In the genomic region with DNA sequence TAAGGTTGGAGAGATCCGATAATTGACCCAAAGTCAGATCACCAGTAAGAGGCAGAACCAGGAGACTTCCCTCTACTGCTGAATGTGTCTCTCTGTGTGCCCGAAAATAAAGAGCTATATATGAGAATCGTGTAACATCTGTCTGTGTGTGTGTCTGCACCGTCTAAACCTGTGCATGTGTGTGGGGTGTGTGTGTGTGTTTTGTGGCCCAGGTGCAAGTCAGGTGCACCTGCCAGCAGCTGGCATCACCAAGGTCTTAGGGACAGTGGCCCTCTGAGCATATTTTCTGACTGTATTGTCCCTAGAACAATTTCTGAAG, we compare ENCODE assay signal across 10 cellular contexts. TPM values are rescaled to one million over a fixed set of nuclear protein-coding genes. Genes with fewer than 3 reads are reported as not detected.
DNase-seq lines count a peak whose midpoint lies in the region; ATAC-seq and TF ChIP-seq lines count a peak whose summit lies in the region.
"Had no signal": no experiment of that assay in that cellular context is flagged by ENCODE, and none has a peak within 500 bp of the region (broad histone marks: within the 10 kb centered on the region; RNA-seq: fewer than 3 reads in every experiment).

No MANE protein-coding gene starts in this region.

- H3K9me3 ChIP-seq in OCI-LY1 (ENCODE audit: low read length) (no peaks in the 10 kb centered on the region), sigmoid colon (no peaks in the 10 kb centered on the region)

- H3K36me3 ChIP-seq in H7 (replicated peaks; ENCODE audit: control insufficient read depth, insufficient read depth, low read length) (no peaks in the 10 kb centered on the region), OCI-LY1 (ENCODE audit: insufficient read depth, low read length) (no peaks in the 10 kb centered on the region), sigmoid colon (no peaks in the 10 kb centered on the region)

- ATAC-seq in GM21529 (IDR thresholded peaks at IDR 0.05; ENCODE audit: unreplicated experiment): no peak

- H3K27ac Mint-ChIP-seq in endothelial cell (ENCODE audit: unreplicated experiment): no peak overlapping the region

- no peak overlapping the region for H3K27ac ChIP-seq in OCI-LY1 (ENCODE audit: low read depth, low read length, poor library complexity, severe bottlenecking)
- H3K27ac ChIP-seq in sigmoid colon: peak overlapping the region; percentile 58 to 73 (median 68)

- no peak for TF ChIP-seq CTCF in OCI-LY1 (IDR thresholded peaks at IDR 0.05; ENCODE audit: low read length)
- TF ChIP-seq CTCF in endothelial cell (IDR thresholded peaks at IDR 0.05; ENCODE audit: unreplicated experiment): no peak
- no peak for TF ChIP-seq CTCF in sigmoid colon (IDR thresholded peaks at IDR 0.05)

- no peaks in the 10 kb centered on the region for H3K9me2 ChIP-seq in OCI-LY1 (ENCODE audit: low read depth, low read length)

- 10 to 48% methylated on average over 4 of the region's 4 CpGs for WGBS in sigmoid colon, 2 donors

- H3K4me2 ChIP-seq in OCI-LY1 (ENCODE audit: low read length): peak overlapping the region; percentile 66; the same call in 1 of the 2 replicates

- H3K79me2 ChIP-seq in OCI-LY1 (ENCODE audit: insufficient read depth, low read length): no peaks in the 10 kb centered on the region

- peaks cover 11% of the 10 kb centered on the region for H3K4me1 ChIP-seq in OCI-LY1 (ENCODE audit: insufficient read depth, low read length, severe bottlenecking)
- peaks cover 0 to 24% (median 15%) of the 10 kb centered on the region in 4 donors for H3K4me1 ChIP-seq in sigmoid colon

- H3K4me3 ChIP-seq in H7 (ENCODE audit: insufficient read depth, low read depth, low read length): peak overlapping the region; percentile 41; the same call in 1 of the 2 replicates
- H3K4me3 ChIP-seq in OCI-LY1 (ENCODE audit: low read depth, low read length, poor library complexity, severe bottlenecking): peak overlapping the region; percentile 44
- peak overlapping the region in 3 of 4 donors; percentile 42 to 56 (median 53) for H3K4me3 ChIP-seq in sigmoid colon

- no peak overlapping the region for H2AFZ ChIP-seq in OCI-LY1 (ENCODE audit: low read length)

- H3K36me3 Mint-ChIP-seq in endothelial cell (ENCODE audit: low read depth, unreplicated experiment): no peaks in the 10 kb centered on the region

- intact Hi-C loops in sigmoid colon (cut with DNase I): no loop called here

- H3K27me3 Mint-ChIP-seq in endothelial cell (ENCODE audit: unreplicated experiment): peaks cover 14% of the 10 kb centered on the region

- H3K4me3 Mint-ChIP-seq in endothelial cell (ENCODE audit: unreplicated experiment): peak overlapping the region; percentile 20

- DNase-seq in H7: no peak
- DNase-seq in endothelial cell (ENCODE audit: low spot score): no peak
- DNase-seq in sigmoid colon: no peak
- no peak for DNase-seq in SHP77 treated with DMSO at 0.1 percent for 48 hours (lab: John Stamatoyannopoulos, UW)
- no peak for DNase-seq in kidney tubule cell (ENCODE audit: low spot score)
- DNase-seq in NCI-H82 treated with DMSO at 0.1 percent for 48 hours (lab: John Stamatoyannopoulos, UW; ENCODE audit: unreplicated experiment): no peak

- H3K27me3 ChIP-seq in H7 (ENCODE audit: control insufficient read depth, insufficient read depth, low read length): peaks cover 7% of the 10 kb centered on the region
- H3K27me3 ChIP-seq in OCI-LY1 (ENCODE audit: insufficient read depth, low read length): peaks cover 6% of the 10 kb centered on the region
- H3K27me3 ChIP-seq in sigmoid colon: no peaks in the 10 kb centered on the region

- no peak for TF ChIP-seq POLR2A in sigmoid colon (IDR thresholded peaks at IDR 0.05)

- peaks cover 13% of the 10 kb centered on the region for H3K4me1 Mint-ChIP-seq in endothelial cell (ENCODE audit: unreplicated experiment)

- H3K9me3 Mint-ChIP-seq in endothelial cell (ENCODE audit: unreplicated experiment): no peaks in the 10 kb centered on the region

- no peaks in the 10 kb centered on the region for H3F3A ChIP-seq in OCI-LY1 (ENCODE audit: insufficient read depth, low read length)

- no peak overlapping the region for H3K9ac ChIP-seq in OCI-LY1 (ENCODE audit: low read length)

- TF ChIP-seq EP300 in sigmoid colon (IDR thresholded peaks at IDR 0.05): no peak

- no peaks in the 10 kb centered on the region for H4K20me1 ChIP-seq in OCI-LY1 (ENCODE audit: insufficient read depth, low read length)

RNA-seq across cellular contexts. Expression of a gene that starts 24.7 kb away (rescaled TPM):
- not detected in 2 replicates for total RNA-seq in H7 (2014; rRNA removed; shearing (Covaris generic))
- not detected for total RNA-seq in endothelial cell (ENCODE audit: unreplicated experiment)
- not detected for total RNA-seq in sigmoid colon
- 1 to 10 TPM in 1 of 3 donors, under 1 TPM in 1, not detected in 1; 0.20 to 5.4 TPM for polyA plus RNA-seq in sigmoid colon
- total RNA-seq: LHCN-M2 had no signal
- polyA plus RNA-seq: neural cell had no signal

RNA-seq across cellular contexts. Expression of a gene that starts 31.4 kb away (rescaled TPM):
- 318 and 445 TPM in 2 replicates for total RNA-seq in H7 (2014; rRNA removed; shearing (Covaris generic))
- total RNA-seq in endothelial cell (ENCODE audit: unreplicated experiment) (194 TPM), sigmoid colon (10 to 100 TPM; 20.6 to 63.1 (median 35.5) TPM)
- polyA plus RNA-seq in sigmoid colon: 1,000 to 10,000 TPM; 3,181 to 3,526 (median 3,402) TPM
- total RNA-seq: LHCN-M2 had no signal

RNA-seq across cellular contexts. Expression of a gene that starts 39.4 kb away (rescaled TPM):
- not detected in 2 replicates for total RNA-seq in H7 (2014; rRNA removed; shearing (Covaris generic))
- not detected for total RNA-seq in endothelial cell (ENCODE audit: unreplicated experiment)
- total RNA-seq in sigmoid colon: not detected
- under 1 TPM in 1 of 3 donors, not detected in 2; 0.16 TPM for polyA plus RNA-seq in sigmoid colon
- total RNA-seq: LHCN-M2 had no signal
- polyA plus RNA-seq: neural cell had no signal

RNA-seq across cellular contexts. Expression of a gene that starts 59.6 kb away (rescaled TPM):
- not detected in 2 replicates for total RNA-seq in H7 (2014; rRNA removed; shearing (Covaris generic))
- total RNA-seq in endothelial cell (ENCODE audit: unreplicated experiment) (not detected), sigmoid colon (not detected)
- 10 to 100 TPM in 1 of 3 donors, under 1 TPM in 1, not detected in 1; 0.86 to 18.6 TPM for polyA plus RNA-seq in sigmoid colon
- total RNA-seq: LHCN-M2 had no signal
- polyA plus RNA-seq: neural cell had no signal
